23 cellular contexts compared by ENCODE assay signal in genomic region chr2:108560895-108561530, GRCh38. TPM values are rescaled to one million over a fixed set of nuclear protein-coding genes. Genes with fewer than 3 reads are reported as not detected.
A peak's percentile ranks its signal among the peaks of the same experiment; 100 is the strongest.
DNase-seq lines count a peak whose midpoint lies in the region; ATAC-seq, FAIRE-seq and TF ChIP-seq lines count a peak whose summit lies in the region.
"Had no signal": no experiment of that assay in that cellular context is flagged by ENCODE, and none has a peak within 500 bp of the region (broad histone marks: within the 10 kb centered on the region; RNA-seq: fewer than 3 reads in every experiment).

No MANE protein-coding gene starts in this region.

- CTCF ChIA-PET in GM12878 (lab: Yijun Ruan, JAX) = interaction anchor here (1.2 to 1.5 kb wide), 2 partner anchors 10 to 18 kb away, joined by 3 to 5 read pairs; no protein-coding TSS in a partner anchor

- H3K27me3 ChIP-seq in GM12878 (replicated peaks in 1 of 2; ENCODE audit: control insufficient read depth in 2 of 2, insufficient read depth in 2 of 2, low read length in 1 of 2) (no peaks in the 10 kb centered on the region), pancreas (no peaks in the 10 kb centered on the region), tibial nerve (no peaks in the 10 kb centered on the region)
- H3K27me3 ChIP-seq: hepatocyte, Peyer's patch had no signal

- no peak for TF ChIP-seq EP300 in GM12878 (IDR thresholded peaks at IDR 0.05; ENCODE audit: borderline replicate concordance in 1 of 2, control insufficient read depth in 1 of 2, low read depth in 2 of 2, low read length in 2 of 2)
- TF ChIP-seq EP300 in tibial nerve (IDR thresholded peaks at IDR 0.05) = no peak

- in situ Hi-C loops in GM12878 (cut with MboI) = no loop called here

- no peak overlapping the region for H3K4me3 ChIP-seq in GM12878
- H3K4me3 ChIP-seq in pancreas = no peak overlapping the region
- no peak overlapping the region for H3K4me3 ChIP-seq in tibial nerve
- no peak overlapping the region for H3K4me3 ChIP-seq in lower leg skin (ENCODE audit: low read depth, poor library complexity, severe bottlenecking)
- H3K4me3 ChIP-seq: GM23248, hepatocyte, Peyer's patch, thoracic aorta had no signal

- TF ChIP-seq CTCF in GM12878 (IDR thresholded peaks at IDR 0.05 in 2 of 3, conservative IDR thresholded peaks at IDR 0.05 in 1 of 3; ENCODE audit: control insufficient read depth in 2 of 3, extremely low read depth in 1 of 3, insufficient read depth in 1 of 3, low read depth in 3 of 3, low read length in 3 of 3) (no peak), pancreas (IDR thresholded peaks at IDR 0.05) (no peak), tibial nerve (IDR thresholded peaks at IDR 0.05) (no peak), lower leg skin (IDR thresholded peaks at IDR 0.05) (no peak)

- no peak for TF ChIP-seq POLR2A in GM12878 (IDR thresholded peaks at IDR 0.05; ENCODE audit: low read depth, low read length)
- no peak for TF ChIP-seq POLR2A in tibial nerve (IDR thresholded peaks at IDR 0.05)
- TF ChIP-seq POLR2A in lower leg skin (IDR thresholded peaks at IDR 0.05) = no peak

- intact Hi-C loops in GM12878 (cut with micrococcal nuclease; ENCODE audit: unreplicated experiment) = no loop called here
- intact Hi-C loops in left cardiac atrium (cut with DNase I) = no loop called here
- intact Hi-C loops in pancreas (cut with DNase I) = no loop called here
- intact Hi-C loops in lower leg skin (cut with DNase I; ENCODE audit: low total_unique reads) = no loop called here

- DNase-seq in GM12878 (ENCODE audit: low read depth, low spot score) = no peak
- DNase-seq in left cardiac atrium = no peak
- DNase-seq in pancreas = peak in 2 of 6 donors; percentile 17 to 26
- no peak for DNase-seq in cerebellum (ENCODE audit: low spot score)
- DNase-seq in tibial nerve (ENCODE audit: low spot score in 2 of 2) = no peak
- no peak for DNase-seq in lower leg skin (ENCODE audit: low spot score in 2 of 2)
- no peak for DNase-seq in NCI-H774 (lab: John Stamatoyannopoulos, UW)
- DNase-seq: activated CD4-positive, alpha-beta T cell treated with anti-CD3 and anti-CD28 coated beads, Interleukin-2, amount 10 ng/mL, durations not matched to agents 7 days and 5 days; activated effector memory CD4-positive, alpha-beta T cell treated with anti-CD3 and anti-CD28 coated beads, Interleukin-2, amount 50 U/mL, for 16 hours; activated T-cell treated with anti-CD3 and anti-CD28 coated beads, Interleukin-2, amount 50 U/mL, for 24 hours; DMS79; GM23248; left colon; NCI-H1436 treated with DMSO at 0.1 percent for 48 hours; Peyer's patch; stimulated activated naive CD4-positive, alpha-beta T cell had no signal

- H3K9me3 ChIP-seq in GM12878 (replicated peaks; ENCODE audit: control insufficient read depth, insufficient read depth, low read length) (no peaks in the 10 kb centered on the region; the same call in 2 of the 3 replicates), pancreas (no peaks in the 10 kb centered on the region), tibial nerve (peaks cover 0 to 3% (median 0%) of the 10 kb centered on the region in 4 donors)
- H3K9me3 ChIP-seq: Peyer's patch, thoracic aorta had no signal

- no TSS peak for BruUV-seq in GM12878 (replicated peaks; lab: Mats Ljungman, UMichigan)

- peaks cover 19% of the 10 kb centered on the region for H3K79me2 ChIP-seq in GM12878 (ENCODE audit: control insufficient read depth, insufficient read depth, low read length)

- H3K4me1 ChIP-seq in GM12878 (ENCODE audit: control insufficient read depth, insufficient read depth, low read length) = peaks cover 8% of the 10 kb centered on the region
- peaks cover 0 to 14% (median 11%) of the 10 kb centered on the region in 3 donors for H3K4me1 ChIP-seq in pancreas
- H3K4me1 ChIP-seq in tibial nerve = peaks cover 0 to 25% (median 0%) of the 10 kb centered on the region in 4 donors

- H3K4me2 ChIP-seq in GM12878 (ENCODE audit: control insufficient read depth, insufficient read depth) = no peak overlapping the region
- H3K4me2 ChIP-seq: hepatocyte had no signal

- POLR2A ChIA-PET in GM12878 (lab: Charles Lee) = interaction anchor here (0.7 to 1.4 kb wide), 3 partner anchors 10 to 26 kb away, joined by 3 to 8 read pairs (median 3); no protein-coding TSS in a partner anchor

- H3K27ac ChIP-seq in GM12878 (ENCODE audit: control insufficient read depth, insufficient read depth) (no peak overlapping the region), pancreas (peak overlapping the region in 2 of 4 donors; percentile 19 to 46), tibial nerve (no peak overlapping the region)
- H3K27ac ChIP-seq: C4-2B, GM23248, hepatocyte, Peyer's patch, thoracic aorta had no signal

- H3K36me3 ChIP-seq in GM12878 (ENCODE audit: control insufficient read depth in 2 of 2, insufficient read depth in 2 of 2, low read length in 1 of 2) (no peaks in the 10 kb centered on the region), pancreas (no peaks in the 10 kb centered on the region), tibial nerve (no peaks in the 10 kb centered on the region)
- H3K36me3 ChIP-seq: Peyer's patch, thoracic aorta had no signal

- ATAC-seq in GM18502 (IDR thresholded peaks at IDR 0.05; ENCODE audit: poor library complexity, unreplicated experiment) (peak; percentile 45), GM12878 (peak; percentile 28), left cardiac atrium (peak; percentile 24 to 64), pancreas (peak; percentile 74 to 88 (median 80))
- ATAC-seq: left colon had no signal

- SMC1A ChIA-PET in GM12878 (lab: Charles Lee; ENCODE audit: uncharacterized antibody, unreplicated experiment) = interaction anchor here (0.5 to 2.0 kb wide), 12 partner anchors 9 to 57 kb away, joined by 3 to 16 read pairs (median 4); no protein-coding TSS in a partner anchor

- FAIRE-seq in GM12878 (lab: Jason Lieb, UNC) (peak; percentile 49), pancreas (lab: Jason Lieb, UNC) (no peak)
- FAIRE-seq: frontal cortex, G401.6, urothelium cell line had no signal

- RAD21 ChIA-PET in GM12878 (lab: Charles Lee; ENCODE audit: unreplicated experiment) = interaction anchor here (1.1 to 1.9 kb wide), 3 partner anchors 10 to 14 kb away, joined by 3 to 7 read pairs (median 4); no protein-coding TSS in a partner anchor

- TF ChIP-seq RAD21 in GM12878 (IDR thresholded peaks at IDR 0.05; ENCODE audit: insufficient read depth, low read depth, low read length) = no peak

- H2AFZ ChIP-seq in GM12878 (ENCODE audit: control insufficient read depth, low read depth, low read length) = no peak overlapping the region
- H2AFZ ChIP-seq: GM23248, hepatocyte had no signal

- WGBS in GM12878 (ENCODE audit: insufficient coverage, insufficient replicate concordance, low lambda C conversion rate, missing lambda C conversion rate) = 8% methylated on average over 1 of the region's 1 CpG
- WGBS in pancreas, 2 donors = 1 to 3% methylated on average over 1 of the region's 1 CpG
- WGBS in tibial nerve, 2 donors = 46 to 56% methylated on average over 1 of the region's 1 CpG
- 61 to 64% methylated on average over 1 of the region's 1 CpG for WGBS in lower leg skin, 2 donors

- no peaks in the 10 kb centered on the region for H4K20me1 ChIP-seq in GM12878 (ENCODE audit: control insufficient read depth, insufficient read depth)

- H3K9ac ChIP-seq in GM12878 (ENCODE audit: control insufficient read depth, insufficient read depth, low read length) = no peak overlapping the region
- H3K9ac ChIP-seq: GM23248 had no signal

TF ChIP-seq in GM12878, 131 proteins besides CTCF, POLR2A, EP300 and RAD21 (continues in another document):
- TF ChIP-seq RCOR1 (conservative IDR thresholded peaks at IDR 0.05; ENCODE audit: low read depth, low read length) = no peak

RNA-seq across cellular contexts. Expression of gene LIMS1, which starts 26.7 kb away (rescaled TPM):
- 102 and 105 TPM in 2 replicates for total RNA-seq in GM12878 (2013; cell fraction: nucleolus; rRNA removed)
- 37.6 and 42.2 TPM in 2 replicates for total RNA-seq in GM12878 (2014; rRNA removed)
- 40.6 and 43.2 TPM in 2 replicates for total RNA-seq in GM12878 (2014; rRNA removed; fragmentation: Illumina TruSeq; extraction: Trizol)
- 51.4 and 55.3 TPM in 2 replicates for total RNA-seq in GM12878 (2021)
- polyA plus RNA-seq in GM12878 (2011; ENCODE audit: low read depth) = 11.2 TPM
- polyA plus RNA-seq in GM12878 (2011; rRNA removed) = 98.1 and 102 TPM in 2 replicates
- polyA plus RNA-seq in GM12878 (2011; cell fraction: cytosol; rRNA removed) = 112 and 119 TPM in 2 replicates
- 26.9 and 28.1 TPM in 2 replicates for polyA plus RNA-seq in GM12878 (2011; cell fraction: nucleus; rRNA removed)
- polyA plus RNA-seq in GM12878 (2012) = 18.4 and 22.1 TPM in 2 replicates
- polyA plus RNA-seq in GM12878 (2014; fragmentation: Illumina TruSeq; extraction: Trizol) = 47.3 and 49.2 TPM in 2 replicates
- 10 to 100 TPM; 15.7 to 17.6 TPM for polyA plus RNA-seq in GM12878 (2014; fragmentation: Nextera tagmentation; extraction: Ambion mirVana)
- 37.3 and 46.5 TPM in 2 replicates for polyA plus RNA-seq in GM12878 (2014; rRNA removed)
- 10 to 100 TPM; 48.3 to 54.6 TPM for polyA plus RNA-seq in GM12878 (2016; fragmentation: Nextera tagmentation; extraction: Ambion mirVana)
- polyA minus RNA-seq in GM12878 (2011; rRNA and poly(A)+ RNA removed) = 166 and 232 TPM in 2 replicates
- polyA minus RNA-seq in GM12878 (2011; cell fraction: cytosol; rRNA and poly(A)+ RNA removed) = 49.3 and 61.3 TPM in 2 replicates
- polyA minus RNA-seq in GM12878 (2011; cell fraction: nucleus; rRNA and poly(A)+ RNA removed) = 32.3 and 46.7 TPM in 2 replicates
- 10 to 100 TPM; 59.8 to 65.2 TPM for total RNA-seq in left cardiac atrium
- 10 to 100 TPM; 16.3 to 45.7 (median 18.2) TPM for total RNA-seq in pancreas
- 1 to 10 TPM; 7.9 to 9.4 TPM for polyA plus RNA-seq in pancreas
- total RNA-seq in cerebellum = 20.6 TPM
- 10 to 100 TPM; 33.7 to 86.3 (median 49.2) TPM for total RNA-seq in tibial nerve
- 10 to 100 TPM; 43.6 to 89.3 (median 59.6) TPM for total RNA-seq in lower leg skin

Comparison
In these comparisons a context has a peak if more than half of its experiments do, and no peak if none do; other contexts are left out.
1. ATAC-seq: peak in every context shown above with its lines; median percentile 80 in pancreas; 45 in GM18502; 44 in left cardiac atrium; 28 in GM12878.